Comparison of ENCODE assay signal across 29 cellular contexts in genomic region chr13:34207872-34208271, GRCh38.
A peak's percentile ranks its signal among the peaks of the same experiment; 100 is the strongest.
DNase-seq lines count a peak whose midpoint lies in the region; ATAC-seq, FAIRE-seq and TF ChIP-seq lines count a peak whose summit lies in the region.
"Had no signal": no experiment of that assay in that cellular context is flagged by ENCODE, and none has a peak within 500 bp of the region (broad histone marks: within the 10 kb centered on the region; RNA-seq: fewer than 3 reads in every experiment).

No MANE protein-coding gene starts in this region.

- H3K27ac ChIP-seq in A549 (peak overlapping the region; percentile 81 to 93), GM23248 (peak overlapping the region; percentile 73), hepatocyte (peak overlapping the region; percentile 71), transverse colon (peak overlapping the region in 2 of 4 donors; percentile 8 to 36)
- H3K27ac ChIP-seq: ovary, upper lobe of left lung had no signal

- CTCF ChIA-PET in A549 (lab: Yijun Ruan, JAX): no interaction called here

- no peak for TF ChIP-seq POLR2A in A549 (IDR thresholded peaks at IDR 0.05; ENCODE audit: low read length)
- TF ChIP-seq POLR2A in transverse colon (IDR thresholded peaks at IDR 0.05): no peak

- in situ Hi-C loops in GM23248 (cut with MboI) (no loop called here), transverse colon (cut with MboI; ENCODE audit: low pct_ligation_motif_present in 1 of 4, low pct_unique_long_range_greater_than_20kb in 1 of 4, low sequenced_read_pairs in 3 of 4) (no loop called here)

- 53% methylated on average over 4 of the region's 4 CpGs for WGBS in A549 (ENCODE audit: missing lambda C conversion rate)
- WGBS in GM23248 (ENCODE audit: low coverage in 1 of 2, low lambda C conversion rate in 2 of 2, missing lambda C conversion rate in 2 of 2), 2 experiments: 51 to 56% methylated on average over 4 of the region's 4 CpGs
- WGBS in hepatocyte (ENCODE audit: low lambda C conversion rate, missing lambda C conversion rate): 44% methylated on average over 4 of the region's 4 CpGs
- 62 to 72% methylated on average over 4 of the region's 4 CpGs for WGBS in transverse colon (ENCODE audit: low coverage in 1 of 2), 2 donors

- H3K4me2 ChIP-seq in A549: peak overlapping the region; percentile 42
- peak overlapping the region; percentile 50 for H3K4me2 ChIP-seq in GM23248 (ENCODE audit: unreplicated experiment)
- peak overlapping the region; percentile 38 for H3K4me2 ChIP-seq in hepatocyte

- H3F3A ChIP-seq in GM23248 (ENCODE audit: insufficient read depth): peaks cover 21% of the 10 kb centered on the region

- peaks cover 0 to 9% (median 0%) of the 10 kb centered on the region in 7 donors for H3K9me3 Mint-ChIP-seq in CD14-positive monocyte
- H3K9me3 Mint-ChIP-seq: activated T-helper 1 cell treated with anti-CD3 and anti-CD28 coated beads, Interleukin-12 subunit alpha, Interleukin-12 subunit beta, Interleukin-2, Interleukin-4 antibody, amounts not matched to agents 30 ng/mL and 10 ng/mL and 1 ng/mL, durations not matched to agents 14 hours and 24 hours and 36 hours; effector memory CD8-positive, alpha-beta T cell had no signal

- no peaks in the 10 kb centered on the region for H4K20me1 ChIP-seq in GM23248 (ENCODE audit: insufficient read depth)
- no peaks in the 10 kb centered on the region for H4K20me1 ChIP-seq in hepatocyte (ENCODE audit: insufficient read depth, poor library complexity, severe bottlenecking)

- TF ChIP-seq EP300 in A549 (IDR thresholded peaks at IDR 0.05) (no peak), transverse colon (IDR thresholded peaks at IDR 0.05; ENCODE audit: low read depth) (no peak)

- H3K4me3 ChIP-seq in A549: no peak overlapping the region
- peak overlapping the region; percentile 20; the same call in 1 of the 2 replicates for H3K4me3 ChIP-seq in GM23248
- H3K4me3 ChIP-seq in hepatocyte: no peak overlapping the region
- H3K4me3 ChIP-seq in transverse colon: no peak overlapping the region
- H3K4me3 ChIP-seq: HAP-1, ovary, right atrium auricular region, upper lobe of left lung had no signal

- no peaks in the 10 kb centered on the region for H3K4me1 Mint-ChIP-seq in CD14-positive monocyte
- H3K4me1 Mint-ChIP-seq: natural killer cell had no signal

- no peaks in the 10 kb centered on the region for H3K27me3 ChIP-seq in GM23248 (replicated peaks; ENCODE audit: insufficient read depth)
- no peaks in the 10 kb centered on the region for H3K27me3 ChIP-seq in hepatocyte
- H3K27me3 ChIP-seq in transverse colon: no peaks in the 10 kb centered on the region
- H3K27me3 ChIP-seq: ovary, right atrium auricular region, upper lobe of left lung had no signal

- DNase-seq in A549 (ENCODE audit: low read depth in 1 of 2, low spot score in 1 of 2) (peak in 1 of 2 experiments; percentile 17), GM23248 (peak; percentile 46), amniotic epithelial cell (ENCODE audit: low read depth) (peak; percentile 78), hepatocyte (ENCODE audit: low spot score) (no peak), NCI-H524 treated with DMSO at 0.1 percent for 48 hours (lab: John Stamatoyannopoulos, UW) (no peak), transverse colon (no peak), CD14-positive monocyte (ENCODE audit: low spot score) (no peak)
- DNase-seq: activated CD4-positive, alpha-beta T cell treated with anti-CD3 and anti-CD28 coated beads for 4 hours; C1 segment of cervical spinal cord; effector memory CD8-positive, alpha-beta T cell; Karpas-422; natural killer cell; NCI-H1694; NCI-H2171; NCI-H748 treated with DMSO at 0.1 percent for 48 hours; ovary; SHP77; stimulated activated CD4-positive, alpha-beta T cell treated with anti-CD3 and anti-CD28 coated beads, Interleukin-15, amount 100 ng/mL, for 24 hours; stimulated activated CD8-positive, alpha-beta memory T cell treated with anti-CD3 and anti-CD28 coated beads, Interleukin-4, amount 100 ng/mL, for 48 hours; upper lobe of left lung had no signal

- ATAC-seq in A549 (peak; percentile 62 to 68; a peak in 4 of 6 replicates), HG03135 (IDR thresholded peaks at IDR 0.05; ENCODE audit: unreplicated experiment) (no peak)
- ATAC-seq: effector memory CD8-positive, alpha-beta T cell; esophagus mucosa; natural killer cell had no signal

- POLR2A ChIA-PET in A549 (lab: Yijun Ruan, JAX): interaction anchor here (1.0 kb wide), 1 partner anchor 51 kb away, joined by 3 read pairs; no protein-coding TSS in a partner anchor

- H3K4me3 Mint-ChIP-seq in CD14-positive monocyte: no peak overlapping the region
- H3K4me3 Mint-ChIP-seq: activated naive CD8-positive, alpha-beta T cell; activated T-helper 1 cell treated with anti-CD3 and anti-CD28 coated beads, Interleukin-12 subunit alpha, Interleukin-12 subunit beta, Interleukin-2, Interleukin-4 antibody, amounts not matched to agents 30 ng/mL and 10 ng/mL and 1 ng/mL, durations not matched to agents 14 hours and 24 hours and 36 hours; effector memory CD8-positive, alpha-beta T cell; natural killer cell had no signal

- H3K27ac Mint-ChIP-seq in CD14-positive monocyte: no peak overlapping the region
- H3K27ac Mint-ChIP-seq: activated naive CD8-positive, alpha-beta T cell; activated T-helper 1 cell treated with anti-CD3 and anti-CD28 coated beads, Interleukin-12 subunit alpha, Interleukin-12 subunit beta, Interleukin-2, Interleukin-4 antibody, amounts not matched to agents 30 ng/mL and 10 ng/mL and 1 ng/mL, durations not matched to agents 14 hours and 24 hours and 36 hours; effector memory CD8-positive, alpha-beta T cell; natural killer cell had no signal

- H3K9ac ChIP-seq in GM23248: peak overlapping the region; percentile 23

- H2AFZ ChIP-seq in GM23248: no peak overlapping the region; the same call in 1 of the 2 replicates
- no peak overlapping the region for H2AFZ ChIP-seq in hepatocyte

- peaks cover 0 to 2% (median 0%) of the 10 kb centered on the region in 3 donors for H3K27me3 Mint-ChIP-seq in CD14-positive monocyte (ENCODE audit: low read depth in 3 of 3)
- H3K27me3 Mint-ChIP-seq: effector memory CD8-positive, alpha-beta T cell had no signal

- intact Hi-C loops in transverse colon (cut with DNase I; ENCODE audit: low total_unique reads): no loop called here
- intact Hi-C loops in CD14-positive monocyte (cut with micrococcal nuclease): no loop called here

- TF ChIP-seq CTCF in A549 (IDR thresholded peaks at IDR 0.05): no peak
- TF ChIP-seq CTCF in hepatocyte (IDR thresholded peaks at IDR 0.05; ENCODE audit: poor library complexity): no peak
- TF ChIP-seq CTCF in transverse colon (IDR thresholded peaks at IDR 0.05): no peak
- no peak for TF ChIP-seq CTCF in CD14-positive monocyte (IDR thresholded peaks at IDR 0.05)

- H3K36me3 Mint-ChIP-seq in CD14-positive monocyte: no peaks in the 10 kb centered on the region
- H3K36me3 Mint-ChIP-seq: activated naive CD8-positive, alpha-beta T cell; natural killer cell had no signal

- peaks cover 36% of the 10 kb centered on the region for H3K9me3 ChIP-seq in A549
- H3K9me3 ChIP-seq in GM23248 (ENCODE audit: low read depth): no peaks in the 10 kb centered on the region
- H3K9me3 ChIP-seq in hepatocyte (ENCODE audit: low read depth): no peaks in the 10 kb centered on the region
- H3K9me3 ChIP-seq in transverse colon: no peaks in the 10 kb centered on the region
- H3K9me3 ChIP-seq: HAP-1, ovary, upper lobe of left lung had no signal

- no peaks in the 10 kb centered on the region for H3K79me2 ChIP-seq in GM23248 (ENCODE audit: insufficient read depth)
- H3K79me2 ChIP-seq in hepatocyte: no peaks in the 10 kb centered on the region

- H3K36me3 ChIP-seq in GM23248 (ENCODE audit: low read depth): no peaks in the 10 kb centered on the region
- no peaks in the 10 kb centered on the region for H3K36me3 ChIP-seq in hepatocyte (replicated peaks; ENCODE audit: insufficient read depth, low read depth)
- no peaks in the 10 kb centered on the region for H3K36me3 ChIP-seq in transverse colon
- H3K36me3 ChIP-seq: HAP-1, ovary, right atrium auricular region, upper lobe of left lung had no signal

- FAIRE-seq in A549 (lab: Jason Lieb, UNC): no peak
- FAIRE-seq: A204.1, colon, HTR-8/SVneo had no signal

- no peak for TF ChIP-seq RAD21 in A549 (conservative IDR thresholded peaks at IDR 0.05 in 1 of 2, IDR thresholded peaks at IDR 0.05 in 1 of 2)

- peaks cover 5% of the 10 kb centered on the region; the same call in 1 of the 2 replicates for H3K9me2 ChIP-seq in GM23248 (ENCODE audit: insufficient read depth)
- no peaks in the 10 kb centered on the region for H3K9me2 ChIP-seq in hepatocyte (replicated peaks; ENCODE audit: insufficient read depth)

- H3K4me1 ChIP-seq in A549: peaks cover 17% of the 10 kb centered on the region
- H3K4me1 ChIP-seq in GM23248 (ENCODE audit: insufficient read depth): peaks cover 28% of the 10 kb centered on the region
- H3K4me1 ChIP-seq in hepatocyte (ENCODE audit: insufficient read depth): peaks cover 11% of the 10 kb centered on the region
- H3K4me1 ChIP-seq in transverse colon: peaks cover 0 to 5% (median 0%) of the 10 kb centered on the region in 4 donors
- H3K4me1 ChIP-seq: HAP-1, upper lobe of left lung had no signal

TF ChIP-seq in A549, 52 proteins besides CTCF, POLR2A, EP300 and RAD21:
- TF ChIP-seq KDM5A (IDR thresholded peaks at IDR 0.05): no peak
- peak in 1 of 2 experiments; percentile 49; a peak in 1 of 4 replicates for TF ChIP-seq CEBPB (IDR thresholded peaks at IDR 0.05)

Comparison
In these comparisons a context has a peak if more than half of its experiments do, and no peak if none do; other contexts are left out.
1. DNase-seq: peak in GM23248 (single experiment) and amniotic epithelial cell (single experiment); none in hepatocyte (single experiment), NCI-H524 treated with DMSO at 0.1 percent for 48 hours (single experiment), transverse colon (single experiment) and CD14-positive monocyte (single experiment).
2. Peak in every context shown above with its lines, with median percentiles within 50 percentile points of each other: H3K4me2 ChIP-seq.